ENCODE assay signal across 25 cellular contexts in genomic region chr3:54634122-54634469, GRCh38.
"Had no signal": no experiment of that assay in that cellular context is flagged by ENCODE, and none has a peak within 500 bp of the region (broad histone marks: within the 10 kb centered on the region; RNA-seq: fewer than 3 reads in every experiment).

No MANE protein-coding gene starts in this region.

- H3K4me1 ChIP-seq: adrenal gland, Peyer's patch, SJSA1 had no signal

- H3K27me3 ChIP-seq: adrenal gland, MG63, Peyer's patch, SJSA1 had no signal

- H3K4me3 ChIP-seq: adrenal gland, MG63, Peyer's patch, SJSA1 had no signal

- DNase-seq: activated B cell treated with CpG ODN at 0.5 μM for 24 hours; activated CD4-positive, alpha-beta T cell treated with anti-CD3 and anti-CD28 coated beads for 1 hour; activated CD4-positive, alpha-beta T cell treated with anti-CD3 and anti-CD28 coated beads, Interleukin-2, amount 10 ng/mL, durations not matched to agents 24 days and 14 days; activated CD4-positive, alpha-beta T cell treated with anti-CD3 and anti-CD28 coated beads, Interleukin-2, amount 50 U/mL, for 48 hours; activated naive CD4-positive, alpha-beta T cell treated with anti-CD3 and anti-CD28 coated beads, Interleukin-2, amount 50 U/mL, for 16 hours; activated naive CD8-positive, alpha-beta T cell treated with anti-CD3 and anti-CD28 coated beads, Interleukin-2, amount 10 ng/mL, durations not matched to agents 7 days and 5 days; activated T-cell treated with anti-CD3 and anti-CD28 coated beads, Interleukin-2, amount 50 U/mL, for 72 hours; adrenal gland; anterior cingulate cortex; caudate nucleus; MG63; MV-4-11; NCI-H1105; NCI-H1436 treated with DMSO at 0.1 percent for 48 hours; NCI-H187; NCI-H2081; NCI-H510A treated with DMSO at 0.1 percent for 48 hours; NK-92 treated with Interleukin-12 subunit alpha and Interleukin-12 subunit beta, amount 100 ng/mL, for 24 hours; Peyer's patch; SHP77; T-helper 17 cell; T-helper 9 cell had no signal

- H3K9me3 ChIP-seq: adrenal gland, MG63, Peyer's patch, SJSA1 had no signal

- H3K27ac ChIP-seq: adrenal gland, Peyer's patch, RWPE1, SJSA1 had no signal

- H3K36me3 ChIP-seq: adrenal gland, MG63, Peyer's patch, SJSA1 had no signal

- ATAC-seq: activated T-cell treated with anti-CD3 and anti-CD28 coated beads, Interleukin-2, amount 50 U/mL, for 72 hours; SK-N-SH treated with all-trans-retinoic acid at 6 μM for 48 hours; T-helper 17 cell had no signal
